8 cellular contexts compared by ENCODE assay signal in the genomic region with DNA sequence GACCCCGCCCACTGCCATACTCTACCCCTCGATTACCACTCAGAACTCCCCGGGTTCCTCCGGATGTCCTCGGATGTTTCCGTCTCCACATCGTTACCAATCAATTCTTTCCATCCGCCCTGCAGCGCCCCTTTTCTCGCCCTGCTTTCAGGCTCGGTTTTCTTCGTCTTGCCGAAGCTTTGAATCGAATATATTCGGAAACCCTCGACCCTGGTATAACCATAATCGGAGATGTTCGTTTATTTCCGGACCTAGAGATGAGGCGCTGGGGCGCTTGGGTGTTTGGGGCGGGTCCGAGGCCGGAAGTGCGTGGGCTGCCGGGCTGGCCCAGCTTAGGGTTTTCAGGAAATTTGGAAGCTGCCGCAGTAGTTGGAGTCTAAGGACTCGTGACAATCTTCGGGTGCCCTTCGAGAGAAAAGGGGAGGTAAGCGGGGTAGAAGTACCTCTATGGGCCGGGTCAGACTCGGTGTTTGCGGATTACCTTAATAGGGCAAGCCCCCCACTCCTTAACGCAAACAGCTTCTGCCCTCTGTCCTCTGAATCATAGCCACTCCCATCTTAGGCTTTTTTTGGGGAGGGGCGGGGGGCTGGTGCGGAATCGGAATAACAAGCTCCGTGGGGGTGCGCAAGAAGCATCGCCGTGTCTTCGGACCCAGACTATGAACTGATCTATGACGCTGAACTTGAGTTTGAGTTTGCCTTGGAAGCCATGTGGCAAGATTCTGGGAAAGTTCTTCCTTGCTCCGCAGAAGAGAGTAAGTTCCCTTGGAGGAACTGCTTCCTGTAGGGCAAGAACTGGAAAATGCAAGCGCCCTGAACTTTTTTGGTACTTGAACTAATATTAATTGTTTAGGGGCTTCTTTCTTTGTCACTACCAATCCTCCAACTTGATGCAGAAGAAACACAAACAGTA. TPM values are rescaled to one million over a fixed set of nuclear protein-coding genes. Genes with fewer than 3 reads are reported as not detected.
DNase-seq lines count a peak whose midpoint lies in the region; ATAC-seq and TF ChIP-seq lines count a peak whose summit lies in the region.

A gene with protein sequence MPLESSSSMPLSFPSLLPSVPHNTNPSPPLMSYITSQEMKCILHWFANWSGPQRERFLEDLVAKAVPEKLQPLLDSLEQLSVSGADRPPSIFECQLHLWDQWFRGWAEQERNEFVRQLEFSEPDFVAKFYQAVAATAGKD (plus strand): TSS at position 310 of the 913 bp plus-strand sequence. CDS start 2,154 bp downstream, outside the sequence.

- no peaks in the 10 kb centered on the region for H3F3A ChIP-seq in OCI-LY1 (ENCODE audit: insufficient read depth, low read length)

- peaks cover 18% of the 10 kb centered on the region for H3K36me3 Mint-ChIP-seq in HFFc6 (ENCODE audit: low read depth)

- H3K79me2 ChIP-seq in OCI-LY1 (ENCODE audit: insufficient read depth, low read length) = peaks cover 30% of the 10 kb centered on the region

- H3K4me3 Mint-ChIP-seq in HFFc6 = no peak within 1 kb of the TSS

- H3K27me3 Mint-ChIP-seq in HFFc6 (ENCODE audit: insufficient read depth) = no peaks in the 10 kb centered on the region

- DNase-seq in GM12865 (ENCODE audit: low read depth) (peak; percentile 99), HFFc6 (peak; percentile 100), adipocyte (ENCODE audit: low read depth) (peak; percentile 100), left cardiac atrium (peak; percentile 100), pulmonary artery endothelial cell (ENCODE audit: low read depth, low spot score) (peak; percentile 97), DMS53 treated with DMSO at 0.1 percent for 48 hours (lab: John Stamatoyannopoulos, UW; ENCODE audit: unreplicated experiment) (no peak), NCI-H1694 treated with DMSO at 0.1 percent for 48 hours (lab: John Stamatoyannopoulos, UW) (no peak)

- H4K20me1 ChIP-seq in OCI-LY1 (ENCODE audit: insufficient read depth, low read length) = no peaks in the 10 kb centered on the region

- H3K4me1 Mint-ChIP-seq in HFFc6 (ENCODE audit: low read depth) = peaks cover 36% of the 10 kb centered on the region

- intact Hi-C loops in left cardiac atrium (cut with DNase I) = no loop called here

- H3K4me3 ChIP-seq in GM12865 (ENCODE audit: low read depth, low read length) (peak within 1 kb of the TSS; percentile 95), OCI-LY1 (ENCODE audit: low read depth, low read length, poor library complexity, severe bottlenecking) (peak within 1 kb of the TSS; percentile 73), adipocyte (ENCODE audit: low read length) (peak within 1 kb of the TSS; percentile 86)

- no peak within 1 kb of the TSS for H3K27ac Mint-ChIP-seq in HFFc6

- TF ChIP-seq CTCF in GM12865 (IDR thresholded peaks at IDR 0.05; ENCODE audit: insufficient read depth, low read depth, low read length, missing control alignments) (no peak), HFFc6 (IDR thresholded peaks at IDR 0.05) (no peak), OCI-LY1 (IDR thresholded peaks at IDR 0.05; ENCODE audit: low read length) (no peak)

- no peaks in the 10 kb centered on the region for H3K9me3 Mint-ChIP-seq in HFFc6

- peak within 1 kb of the TSS; percentile 93 for H3K4me2 ChIP-seq in OCI-LY1 (ENCODE audit: low read length)

- H2AFZ ChIP-seq in OCI-LY1 (ENCODE audit: low read length) = no peak within 1 kb of the TSS

- H3K9me2 ChIP-seq in OCI-LY1 (ENCODE audit: low read depth, low read length) = no peaks in the 10 kb centered on the region

- peak; percentile 94 to 95 for ATAC-seq in left cardiac atrium

- H3K27ac ChIP-seq in OCI-LY1 (ENCODE audit: low read depth, low read length, poor library complexity, severe bottlenecking) = peak within 1 kb of the TSS; percentile 77

- H3K27me3 ChIP-seq in OCI-LY1 (ENCODE audit: insufficient read depth, low read length) (no peaks in the 10 kb centered on the region), adipocyte (replicated peaks; ENCODE audit: control insufficient read depth, insufficient read depth, low read length) (no peaks in the 10 kb centered on the region)

- H3K4me1 ChIP-seq in OCI-LY1 (ENCODE audit: insufficient read depth, low read length, severe bottlenecking) (peaks cover 25% of the 10 kb centered on the region), adipocyte (ENCODE audit: control insufficient read depth, insufficient read depth, low read length) (peaks cover 49% of the 10 kb centered on the region)

- H3K9ac ChIP-seq in OCI-LY1 (ENCODE audit: low read length) (peak within 1 kb of the TSS; percentile 83), adipocyte (ENCODE audit: low read length) (peak within 1 kb of the TSS; percentile 99)

- H3K36me3 ChIP-seq in OCI-LY1 (ENCODE audit: insufficient read depth, low read length) = peaks cover 59% of the 10 kb centered on the region
- H3K36me3 ChIP-seq in adipocyte (ENCODE audit: control insufficient read depth, insufficient read depth, low read length, severe bottlenecking) = peaks cover 45% of the 10 kb centered on the region

- no peaks in the 10 kb centered on the region for H3K9me3 ChIP-seq in OCI-LY1 (ENCODE audit: low read length)
- H3K9me3 ChIP-seq in adipocyte (ENCODE audit: control insufficient read depth, low read length) = no peaks in the 10 kb centered on the region

RNA-seq across cellular contexts. Expression of the gene that starts here (rescaled TPM):
- 100 to 1,000 TPM in 4 of 6 experiments, 10 to 100 TPM in 2; 85.0 to 117 (median 103) TPM for total RNA-seq in HFFc6 (2021; fragmentation: NEBNext Ultra II Directional; extraction: Animal tissue kit (Norgen Biotek cat#: 25700))
- total RNA-seq in left cardiac atrium = 10 to 100 TPM; 30.8 to 37.9 TPM
- 48.5 and 52.5 TPM in 2 replicates for total RNA-seq in pulmonary artery endothelial cell

Comparison
In these comparisons a context has a peak if more than half of its experiments do, and no peak if none do; other contexts are left out.
1. DNase-seq: peak in GM12865 (single experiment), HFFc6 (single experiment), adipocyte (single experiment), left cardiac atrium (single experiment) and pulmonary artery endothelial cell (single experiment); none in DMS53 treated with DMSO at 0.1 percent for 48 hours (single experiment) and NCI-H1694 treated with DMSO at 0.1 percent for 48 hours (single experiment).
2. Peak in every context shown above with its lines, with median percentiles within 50 percentile points of each other: H3K4me3 ChIP-seq.